Comparison of ENCODE assay signal across 8 cellular contexts in the genomic region with DNA sequence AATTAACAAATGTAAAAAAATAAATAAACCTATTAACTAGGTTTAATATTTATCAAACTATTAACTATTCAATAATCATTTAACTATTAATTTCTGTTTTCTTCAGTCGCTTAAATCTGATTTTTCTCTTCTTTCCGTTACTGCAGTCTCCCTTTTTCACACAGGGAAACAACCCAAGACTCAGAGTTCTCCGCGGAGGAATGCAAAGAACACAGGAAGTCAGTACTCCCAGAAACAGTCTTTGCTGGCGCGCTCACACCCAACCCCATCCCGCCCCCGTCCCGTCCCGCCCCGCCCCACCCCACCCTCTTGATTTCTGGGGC. TPM values are rescaled to one million over a fixed set of nuclear protein-coding genes. Genes with fewer than 3 reads are reported as not detected.
DNase-seq lines count a peak whose midpoint lies in the region; ATAC-seq, FAIRE-seq and TF ChIP-seq lines count a peak whose summit lies in the region.

No MANE protein-coding gene starts in this region.

- no peak for FAIRE-seq in K562 (lab: Jason Lieb, UNC)

- no peak overlapping the region for H2BK5ac ChIP-seq in mesendoderm (ENCODE audit: low read length)

- TF ChIP-seq POLR2A in K562 (conservative IDR thresholded peaks at IDR 0.05) = no peak

- in situ Hi-C loops in K562 (cut with MboI) = no loop called here

- peaks cover 7% of the 10 kb centered on the region for H3K79me1 ChIP-seq in mesendoderm (ENCODE audit: low read length)

- peaks cover 23% of the 10 kb centered on the region for H3K79me2 ChIP-seq in K562 (ENCODE audit: control insufficient read depth, insufficient read depth, low read length)
- peaks cover 10% of the 10 kb centered on the region for H3K79me2 ChIP-seq in mesendoderm (ENCODE audit: control insufficient read depth, insufficient read depth, low read length)

- no peak overlapping the region for H3K23ac ChIP-seq in mesendoderm (ENCODE audit: low read length)

- peaks cover 8% of the 10 kb centered on the region for H3K36me3 Mint-ChIP-seq in activated naive CD4-positive, alpha-beta T cell treated with anti-CD3 and anti-CD28 coated beads, Interleukin-2, amount 50 U/mL, for 24 hours

- peaks cover 27% of the 10 kb centered on the region for H3K36me3 ChIP-seq in K562 (ENCODE audit: control insufficient read depth, insufficient read depth, low read length)
- H3K36me3 ChIP-seq in mesendoderm (ENCODE audit: control insufficient read depth, insufficient read depth, low read length) = no peaks in the 10 kb centered on the region
- peaks cover 31% of the 10 kb centered on the region for H3K36me3 ChIP-seq in upper lobe of right lung

- H3K27me3 ChIP-seq in K562 (ENCODE audit: control insufficient read depth in 2 of 2, insufficient read depth in 2 of 2, low read length in 2 of 2) (no peaks in the 10 kb centered on the region), mesendoderm (ENCODE audit: insufficient read depth, low read length, poor library complexity) (no peaks in the 10 kb centered on the region), upper lobe of right lung (no peaks in the 10 kb centered on the region)

- H3K56ac ChIP-seq in mesendoderm (ENCODE audit: low read length) = peak overlapping the region; percentile 65

- BruUV-seq in K562 (replicated peaks; lab: Mats Ljungman, UMichigan) = no TSS peak

- H3K9me3 ChIP-seq in K562 (replicated peaks; ENCODE audit: control insufficient read depth, insufficient read depth, low read depth, low read length) (no peaks in the 10 kb centered on the region), upper lobe of right lung (no peaks in the 10 kb centered on the region)

- no peak overlapping the region for H4K8ac ChIP-seq in mesendoderm (ENCODE audit: low read depth, low read length)

- H3K4ac ChIP-seq in mesendoderm (ENCODE audit: low read depth, low read length) = no peak overlapping the region

- 3% methylated on average over 4 of the region's 11 CpGs for WGBS in K562 (ENCODE audit: insufficient coverage, low coverage, missing lambda C conversion rate)
- 100% methylated on average over 2 of the region's 11 CpGs for WGBS in mesendoderm (ENCODE audit: extremely low coverage, insufficient coverage, low lambda C conversion rate)

- TF ChIP-seq RAD21 in K562 (CRISPR knock-in tag; conservative IDR thresholded peaks at IDR 0.05 in 1 of 2, IDR thresholded peaks at IDR 0.05 in 1 of 2) = no peak

- no peak overlapping the region for H2BK120ac ChIP-seq in mesendoderm (ENCODE audit: low read depth, low read length)

- H3K27ac Mint-ChIP-seq in activated naive CD4-positive, alpha-beta T cell treated with anti-CD3 and anti-CD28 coated beads, Interleukin-2, amount 50 U/mL, for 24 hours = peak overlapping the region; percentile 90

- H2BK15ac ChIP-seq in mesendoderm (replicated peaks; ENCODE audit: low read depth) = no peak overlapping the region

- no peaks in the 10 kb centered on the region for H4K20me1 ChIP-seq in K562 (replicated peaks; ENCODE audit: control insufficient read depth, insufficient read depth, low read length)

- H3K27ac ChIP-seq in K562 (ENCODE audit: extremely low read depth, low read depth, low read length) (peak overlapping the region; percentile 79), mesendoderm (ENCODE audit: low read depth, low read length) (no peak overlapping the region), upper lobe of right lung (peak overlapping the region; percentile 84)

- H2AFZ ChIP-seq in K562 (ENCODE audit: low read depth, low read length) = peak overlapping the region; percentile 91

- peak overlapping the region; percentile 95 for H3K4me3 Mint-ChIP-seq in activated naive CD4-positive, alpha-beta T cell treated with anti-CD3 and anti-CD28 coated beads, Interleukin-2, amount 50 U/mL, for 24 hours

- H3K18ac ChIP-seq in mesendoderm (ENCODE audit: low read length) = no peak overlapping the region

- peaks cover 2% of the 10 kb centered on the region for H3K27me3 Mint-ChIP-seq in activated naive CD4-positive, alpha-beta T cell treated with anti-CD3 and anti-CD28 coated beads, Interleukin-2, amount 50 U/mL, for 24 hours

- H3K9me3 Mint-ChIP-seq in activated naive CD4-positive, alpha-beta T cell treated with anti-CD3 and anti-CD28 coated beads, Interleukin-2, amount 50 U/mL, for 24 hours = no peaks in the 10 kb centered on the region

- intact Hi-C loops in K562 (cut with micrococcal nuclease) (no loop called here), upper lobe of right lung (cut with DNase I) (no loop called here)

- POLR2A ChIA-PET in K562 (lab: Yijun Ruan, JAX) = no interaction called here

- CTCF ChIA-PET in K562 (lab: Yijun Ruan, JAX; ENCODE audit: low intra/inter-chr PET ratio) = no interaction called here

- DNase-seq in activated naive CD4-positive, alpha-beta T cell (lab: John Stamatoyannopoulos, UW) = no peak
- peak in 2 of 4 experiments; percentile 72 to 74 for DNase-seq in K562 (ENCODE audit: extremely low read depth in 1 of 4, low spot score in 3 of 4)
- no peak for DNase-seq in mesendoderm
- DNase-seq in upper lobe of right lung = no peak
- DNase-seq in occipital lobe (lab: John Stamatoyannopoulos, UW) = no peak

- H3K4me3 ChIP-seq in K562 (peak overlapping the region; percentile 74; the same call in 1 of the 2 replicates), mesendoderm (ENCODE audit: low read length) (no peak overlapping the region), upper lobe of right lung (peak overlapping the region; percentile 91)

- H3K9ac ChIP-seq in K562 (ENCODE audit: insufficient read depth in 1 of 2, low read depth in 2 of 2, low read length in 2 of 2) (peak overlapping the region in 1 of 2 experiments; percentile 70; a peak in 2 of 4 replicates), mesendoderm (ENCODE audit: low read length) (peak overlapping the region; percentile 37)

- no peak for TF ChIP-seq EP300 in K562 (IDR thresholded peaks at IDR 0.05; ENCODE audit: low read length)

- H3K4me1 ChIP-seq in K562 (replicated peaks in 1 of 2; ENCODE audit: control insufficient read depth in 2 of 2, insufficient read depth in 2 of 2, low read length in 2 of 2) (peaks cover 7 to 10% of the 10 kb centered on the region in 2 experiments; a peak in 3 of 5 replicates), mesendoderm (ENCODE audit: control insufficient read depth, low read depth, low read length) (peaks cover 5% of the 10 kb centered on the region), upper lobe of right lung (peaks cover 22% of the 10 kb centered on the region)

- ATAC-seq in K562 (no peak), upper lobe of right lung (no peak), HG02571 (IDR thresholded peaks at IDR 0.05; ENCODE audit: unreplicated experiment) (no peak), HG03280 (IDR thresholded peaks at IDR 0.05; ENCODE audit: unreplicated experiment) (no peak)

- TF ChIP-seq CTCF in K562 (IDR thresholded peaks at IDR 0.05 in 2 of 3, conservative IDR thresholded peaks at IDR 0.05 in 1 of 3; ENCODE audit: insufficient read depth in 2 of 3, low read depth in 1 of 3, low read length in 3 of 3) = no peak
- TF ChIP-seq CTCF in upper lobe of right lung (IDR thresholded peaks at IDR 0.05) = no peak

- H4K5ac ChIP-seq in mesendoderm (ENCODE audit: low read length) = no peak overlapping the region

- no peak overlapping the region for H2AK5ac ChIP-seq in mesendoderm (ENCODE audit: low read length)

- H3K4me1 Mint-ChIP-seq in activated naive CD4-positive, alpha-beta T cell treated with anti-CD3 and anti-CD28 coated beads, Interleukin-2, amount 50 U/mL, for 24 hours = peaks cover 30% of the 10 kb centered on the region

- H3K4me2 ChIP-seq in K562 (ENCODE audit: insufficient read depth, low read length) = peak overlapping the region; percentile 92
- no peak overlapping the region for H3K4me2 ChIP-seq in mesendoderm (ENCODE audit: low read length)

- no peaks in the 10 kb centered on the region for H3K9me1 ChIP-seq in K562 (ENCODE audit: control insufficient read depth, insufficient read depth, low read length)

RNA-seq across cellular contexts. Expression of a gene that starts 0.4 kb away (rescaled TPM):
- 312 and 387 TPM in 2 replicates for total RNA-seq in K562 (2011; cell fraction: chromatin; rRNA removed; ENCODE audit: low replicate concordance)
- total RNA-seq in K562 (2011; cell fraction: nucleolus; rRNA removed) = 235 and 245 TPM in 2 replicates
- 205 and 234 TPM in 2 replicates for total RNA-seq in K562 (2011; cell fraction: nucleoplasm; rRNA removed)
- total RNA-seq in K562 (2014; rRNA removed) (63.5 and 83.7 TPM in 2 replicates), K562 (2014; rRNA removed; fragmentation: Illumina TruSeq; extraction: Trizol) (62.6 and 65.6 TPM in 2 replicates), K562 (2015; rRNA removed; fragmentation: Illumina TruSeq; extraction: Trizol) (75.6 and 80.3 TPM in 2 replicates), K562 (2021) (82.7 and 83.6 TPM in 2 replicates), upper lobe of right lung (51.0 TPM), occipital lobe (29.0 TPM)
- polyA plus RNA-seq in K562 (2011; rRNA removed) (119 and 168 TPM in 2 replicates), K562 (2014; fragmentation: Illumina TruSeq; extraction: Trizol) (97.6 and 105 TPM in 2 replicates), K562 (2014; fragmentation: Nextera tagmentation; extraction: Ambion mirVana) (100 to 1,000 TPM in 1 of 2 experiments, 10 to 100 TPM in 1; 90.0 to 150 TPM), K562 (2014; rRNA removed) (119 and 131 TPM in 2 replicates)
- 85.7 and 125 TPM in 2 replicates for polyA plus RNA-seq in K562 (2011; cell fraction: cytosol; rRNA removed)
- 549 and 894 TPM in 2 replicates for polyA plus RNA-seq in K562 (2011; cell fraction: nucleus; rRNA removed)
- polyA plus RNA-seq in K562 (2012) = 57.2 and 95.2 TPM in 2 replicates
- polyA minus RNA-seq in K562 (2011; rRNA and poly(A)+ RNA removed) = 40.4 and 53.4 TPM in 2 replicates
- 18.0 and 21.2 TPM in 2 replicates for polyA minus RNA-seq in K562 (2011; cell fraction: cytosol; rRNA and poly(A)+ RNA removed)
- 67.7 and 105 TPM in 2 replicates for polyA minus RNA-seq in K562 (2011; cell fraction: nucleus; rRNA and poly(A)+ RNA removed)
- polyA plus RNA-seq in mesendoderm (2013, experiment 1 of 2) = 74.8 TPM
- polyA plus RNA-seq in mesendoderm (2013, experiment 2 of 2) = 69.2 TPM

RNA-seq across cellular contexts. Expression of a gene that starts 9.7 kb away (rescaled TPM):
- total RNA-seq in K562 (2011; cell fraction: chromatin; rRNA removed; ENCODE audit: low replicate concordance) = 0.86 TPM in 1 of 2 replicates, not detected in the other
- total RNA-seq in K562 (2011; cell fraction: nucleolus; rRNA removed) = not detected in 2 replicates
- 1.1 TPM in 1 of 2 replicates, not detected in the other for total RNA-seq in K562 (2011; cell fraction: nucleoplasm; rRNA removed)
- total RNA-seq in K562 (2014; rRNA removed) = not detected in 2 replicates
- total RNA-seq in K562 (2014; rRNA removed; fragmentation: Illumina TruSeq; extraction: Trizol) = not detected in 2 replicates
- not detected in 2 replicates for total RNA-seq in K562 (2015; rRNA removed; fragmentation: Illumina TruSeq; extraction: Trizol)
- total RNA-seq in K562 (2021) = not detected in 2 replicates
- 0.06 and 0.07 TPM in 2 replicates for polyA plus RNA-seq in K562 (2011; rRNA removed)
- 0.10 TPM in 1 of 2 replicates, not detected in the other for polyA plus RNA-seq in K562 (2011; cell fraction: cytosol; rRNA removed)
- polyA plus RNA-seq in K562 (2011; cell fraction: nucleus; rRNA removed) = 0.18 and 0.20 TPM in 2 replicates
- not detected in 2 replicates for polyA plus RNA-seq in K562 (2012)
- not detected in 2 replicates for polyA plus RNA-seq in K562 (2014; fragmentation: Illumina TruSeq; extraction: Trizol)
- not detected for polyA plus RNA-seq in K562 (2014; fragmentation: Nextera tagmentation; extraction: Ambion mirVana)
- polyA plus RNA-seq in K562 (2014; rRNA removed) = 0.09 TPM in 1 of 2 replicates, not detected in the other
- not detected in 2 replicates for polyA minus RNA-seq in K562 (2011; rRNA and poly(A)+ RNA removed)
- polyA minus RNA-seq in K562 (2011; cell fraction: cytosol; rRNA and poly(A)+ RNA removed) = not detected in 2 replicates
- 0.67 TPM in 1 of 2 replicates, not detected in the other for polyA minus RNA-seq in K562 (2011; cell fraction: nucleus; rRNA and poly(A)+ RNA removed)
- polyA plus RNA-seq in mesendoderm (2013, experiment 1 of 2) = 0.03 TPM
- polyA plus RNA-seq in mesendoderm (2013, experiment 2 of 2) = 0.04 TPM
- total RNA-seq in upper lobe of right lung = not detected
- not detected for total RNA-seq in occipital lobe

RNA-seq across cellular contexts. Expression of a gene that starts 34.1 kb away (rescaled TPM):
- not detected in 2 replicates for total RNA-seq in K562 (2011; cell fraction: chromatin; rRNA removed; ENCODE audit: low replicate concordance)
- total RNA-seq in K562 (2011; cell fraction: nucleolus; rRNA removed) = not detected in 2 replicates
- total RNA-seq in K562 (2011; cell fraction: nucleoplasm; rRNA removed) = not detected in 2 replicates
- total RNA-seq in K562 (2014; rRNA removed) = not detected in 2 replicates
- total RNA-seq in K562 (2014; rRNA removed; fragmentation: Illumina TruSeq; extraction: Trizol) = not detected in 2 replicates
- total RNA-seq in K562 (2015; rRNA removed; fragmentation: Illumina TruSeq; extraction: Trizol) = not detected in 2 replicates
- not detected in 2 replicates for total RNA-seq in K562 (2021)
- not detected in 2 replicates for polyA plus RNA-seq in K562 (2011; rRNA removed)
- not detected in 2 replicates for polyA plus RNA-seq in K562 (2011; cell fraction: cytosol; rRNA removed)
- not detected in 2 replicates for polyA plus RNA-seq in K562 (2011; cell fraction: nucleus; rRNA removed)
- polyA plus RNA-seq in K562 (2012) = not detected in 2 replicates
- not detected in 2 replicates for polyA plus RNA-seq in K562 (2014; fragmentation: Illumina TruSeq; extraction: Trizol)
- not detected for polyA plus RNA-seq in K562 (2014; fragmentation: Nextera tagmentation; extraction: Ambion mirVana)
- not detected in 2 replicates for polyA plus RNA-seq in K562 (2014; rRNA removed)
- not detected in 2 replicates for polyA minus RNA-seq in K562 (2011; rRNA and poly(A)+ RNA removed)
- polyA minus RNA-seq in K562 (2011; cell fraction: cytosol; rRNA and poly(A)+ RNA removed) = not detected in 2 replicates
- polyA minus RNA-seq in K562 (2011; cell fraction: nucleus; rRNA and poly(A)+ RNA removed) = not detected in 2 replicates
- not detected for polyA plus RNA-seq in mesendoderm (2013, experiment 1 of 2)
- polyA plus RNA-seq in mesendoderm (2013, experiment 2 of 2) = not detected
- 4.1 TPM for total RNA-seq in upper lobe of right lung
- not detected for total RNA-seq in occipital lobe

RNA-seq across cellular contexts. Expression of a gene that starts 35.4 kb away (rescaled TPM):
- 236 and 348 TPM in 2 replicates for total RNA-seq in K562 (2011; cell fraction: chromatin; rRNA removed; ENCODE audit: low replicate concordance)
- total RNA-seq in K562 (2011; cell fraction: nucleolus; rRNA removed) = 137 and 162 TPM in 2 replicates
- 212 and 255 TPM in 2 replicates for total RNA-seq in K562 (2011; cell fraction: nucleoplasm; rRNA removed)
- total RNA-seq in K562 (2014; rRNA removed) = 44.5 and 62.1 TPM in 2 replicates
- total RNA-seq in K562 (2014; rRNA removed; fragmentation: Illumina TruSeq; extraction: Trizol) = 24.9 and 28.2 TPM in 2 replicates
- total RNA-seq in K562 (2015; rRNA removed; fragmentation: Illumina TruSeq; extraction: Trizol) = 27.5 and 28.5 TPM in 2 replicates
- 37.4 and 41.0 TPM in 2 replicates for total RNA-seq in K562 (2021)
- 66.3 and 105 TPM in 2 replicates for polyA plus RNA-seq in K562 (2011; rRNA removed)
- 81.1 and 138 TPM in 2 replicates for polyA plus RNA-seq in K562 (2011; cell fraction: cytosol; rRNA removed)
- 200 and 241 TPM in 2 replicates for polyA plus RNA-seq in K562 (2011; cell fraction: nucleus; rRNA removed)
- polyA plus RNA-seq in K562 (2012) = 41.0 and 60.2 TPM in 2 replicates
- 81.2 and 81.3 TPM in 2 replicates for polyA plus RNA-seq in K562 (2014; fragmentation: Illumina TruSeq; extraction: Trizol)
- polyA plus RNA-seq in K562 (2014; fragmentation: Nextera tagmentation; extraction: Ambion mirVana) = 10 to 100 TPM; 10.1 to 22.9 TPM
- polyA plus RNA-seq in K562 (2014; rRNA removed) = 59.3 and 67.3 TPM in 2 replicates
- polyA minus RNA-seq in K562 (2011; rRNA and poly(A)+ RNA removed) = 42.2 and 67.9 TPM in 2 replicates
- 15.7 and 39.4 TPM in 2 replicates for polyA minus RNA-seq in K562 (2011; cell fraction: cytosol; rRNA and poly(A)+ RNA removed)
- polyA minus RNA-seq in K562 (2011; cell fraction: nucleus; rRNA and poly(A)+ RNA removed) = 54.4 and 64.0 TPM in 2 replicates
- polyA plus RNA-seq in mesendoderm (2013, experiment 1 of 2) = 22.2 TPM
- 22.7 TPM for polyA plus RNA-seq in mesendoderm (2013, experiment 2 of 2)
- total RNA-seq in upper lobe of right lung = 127 TPM
- total RNA-seq in occipital lobe = 68.5 TPM

RNA-seq across cellular contexts. Expression of a gene that starts 40.6 kb away (rescaled TPM):
- total RNA-seq in K562 (2011; cell fraction: chromatin; rRNA removed; ENCODE audit: low replicate concordance) = 0.19 TPM in 1 of 2 replicates, not detected in the other
- total RNA-seq in K562 (2011; cell fraction: nucleolus; rRNA removed) = not detected in 2 replicates
- not detected in 2 replicates for total RNA-seq in K562 (2011; cell fraction: nucleoplasm; rRNA removed)
- total RNA-seq in K562 (2014; rRNA removed) (0.18 and 0.24 TPM in 2 replicates), K562 (2014; rRNA removed; fragmentation: Illumina TruSeq; extraction: Trizol) (not detected in 2 replicates), K562 (2015; rRNA removed; fragmentation: Illumina TruSeq; extraction: Trizol) (not detected in 2 replicates), K562 (2021) (not detected in 2 replicates), upper lobe of right lung (not detected), occipital lobe (not detected)
- polyA plus RNA-seq in K562 (2011; rRNA removed) (not detected in 2 replicates), K562 (2014; fragmentation: Illumina TruSeq; extraction: Trizol) (not detected in 2 replicates), K562 (2014; fragmentation: Nextera tagmentation; extraction: Ambion mirVana) (not detected), K562 (2014; rRNA removed) (not detected in 2 replicates)
- not detected in 2 replicates for polyA plus RNA-seq in K562 (2011; cell fraction: cytosol; rRNA removed)
- polyA plus RNA-seq in K562 (2011; cell fraction: nucleus; rRNA removed) = 0.33 TPM in 1 of 2 replicates, not detected in the other
- not detected in 2 replicates for polyA plus RNA-seq in K562 (2012)
- polyA minus RNA-seq in K562 (2011; rRNA and poly(A)+ RNA removed) = not detected in 2 replicates
- not detected in 2 replicates for polyA minus RNA-seq in K562 (2011; cell fraction: cytosol; rRNA and poly(A)+ RNA removed)
- polyA minus RNA-seq in K562 (2011; cell fraction: nucleus; rRNA and poly(A)+ RNA removed) = not detected in 2 replicates
- polyA plus RNA-seq in mesendoderm (2013, experiment 1 of 2) = 0.06 TPM
- polyA plus RNA-seq in mesendoderm (2013, experiment 2 of 2) = not detected
